1 cellular context compared by ENCODE assay signal in the genomic region with DNA sequence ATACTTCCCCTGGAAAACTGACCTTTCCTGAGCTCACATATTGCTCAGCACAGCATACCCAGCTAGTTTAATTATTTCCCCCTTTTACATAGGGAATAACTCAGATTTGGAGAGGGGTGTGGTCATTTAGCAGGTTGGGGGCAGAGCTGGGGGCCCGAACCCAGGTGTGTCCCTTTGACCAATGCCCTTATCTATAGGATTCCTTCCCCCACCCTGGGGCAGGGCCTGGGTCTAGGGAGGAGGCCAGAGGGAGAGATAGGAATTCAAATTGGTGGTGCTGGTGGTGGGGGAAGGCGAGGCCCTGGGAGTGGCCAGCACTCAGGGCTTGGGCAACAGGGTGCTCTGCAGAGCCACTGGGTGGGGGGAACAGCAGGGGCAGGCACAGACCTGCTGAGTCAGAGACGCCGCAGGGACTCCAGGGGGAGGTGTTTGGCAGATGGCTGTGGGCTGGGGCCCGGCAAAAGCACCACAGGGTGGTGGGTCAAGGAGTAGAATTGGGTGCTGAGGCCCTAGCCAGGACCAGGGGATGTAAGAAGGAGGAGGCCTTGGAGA. TPM values are rescaled to one million over a fixed set of nuclear protein-coding genes. Genes with fewer than 3 reads are reported as not detected.
"Had no signal": no experiment of that assay in that cellular context is flagged by ENCODE, and none has a peak within 500 bp of the region (broad histone marks: within the 10 kb centered on the region; RNA-seq: fewer than 3 reads in every experiment).

No MANE protein-coding gene starts in this region.

RNA-seq across cellular contexts. Expression of a gene that starts 19.3 kb away (rescaled TPM):
- total RNA-seq: HT-29 had no signal
